In the genomic region with DNA sequence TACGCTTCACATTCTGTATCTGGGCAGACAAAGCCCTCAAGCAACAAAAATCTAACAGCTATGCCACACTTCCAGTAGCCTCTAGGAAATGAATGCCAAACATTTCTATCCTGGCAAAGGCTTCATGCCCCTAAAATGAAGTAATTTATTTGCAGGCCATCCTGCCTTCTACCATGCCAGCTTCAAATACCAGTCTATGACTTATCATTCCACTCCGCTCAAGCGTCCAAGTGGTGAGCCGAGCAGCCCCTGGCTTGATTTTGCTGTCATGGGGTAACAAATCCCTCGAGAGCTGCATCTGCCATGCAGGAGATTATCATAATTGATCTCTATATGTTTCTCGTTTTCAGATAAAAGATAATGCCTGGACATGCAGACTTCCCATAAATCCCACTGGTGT, we compare ENCODE assay signal across 14 cellular contexts.
A peak's percentile ranks its signal among the peaks of the same experiment; 100 is the strongest.
DNase-seq lines count a peak whose midpoint lies in the region; ATAC-seq and TF ChIP-seq lines count a peak whose summit lies in the region.
"Had no signal": no experiment of that assay in that cellular context is flagged by ENCODE, and none has a peak within 500 bp of the region (broad histone marks: within the 10 kb centered on the region; RNA-seq: fewer than 3 reads in every experiment).

No MANE protein-coding gene starts in this region.

- H3K27me3 ChIP-seq in heart left ventricle, result no peaks in the 10 kb centered on the region
- H3K27me3 ChIP-seq: cardiac muscle cell had no signal

- no peaks in the 10 kb centered on the region for H3K36me3 ChIP-seq in heart left ventricle
- H3K36me3 ChIP-seq: cardiac muscle cell had no signal

- H3K27ac ChIP-seq in heart left ventricle, result peak overlapping the region in 11 of 12 donors; percentile 1 to 82 (median 48)
- H3K27ac ChIP-seq: 22Rv1, cardiac muscle cell had no signal

- no peak for TF ChIP-seq CTCF in heart left ventricle (IDR thresholded peaks at IDR 0.05)

- peak; percentile 81 to 90 (median 85) for ATAC-seq in heart left ventricle
- ATAC-seq: CD8-positive, alpha-beta T cell; GM23338 had no signal

- DNase-seq in NCI-H1092 treated with DMSO at 0.1 percent for 48 hours (lab: John Stamatoyannopoulos, UW) (peak; percentile 38), NCI-H1092 (lab: John Stamatoyannopoulos, UW) (no peak), SK-N-DZ (ENCODE audit: low spot score) (peak; percentile 22), heart left ventricle (peak in 4 of 5 donors; percentile 34 to 47 (median 42)), renal cortical epithelial cell (ENCODE audit: low read depth) (peak; percentile 84), NCI-H2196 (lab: John Stamatoyannopoulos, UW; ENCODE audit: unreplicated experiment) (no peak), islet precursor cell (no peak), RPMI8226 (no peak)
- DNase-seq: CD8-positive, alpha-beta T cell; NCI-H1694 treated with DMSO at 0.1 percent for 48 hours; small intestine had no signal

- H3K9me3 ChIP-seq in heart left ventricle, result no peaks in the 10 kb centered on the region

- no peak for TF ChIP-seq POLR2A in heart left ventricle (IDR thresholded peaks at IDR 0.05)

- H3K4me1 ChIP-seq in heart left ventricle, result peaks cover 10 to 68% (median 29%) of the 10 kb centered on the region in 12 donors

- no peak overlapping the region for H3K4me3 ChIP-seq in heart left ventricle
- H3K4me3 ChIP-seq: cardiac muscle cell, GM23338 had no signal

- intact Hi-C loops in heart left ventricle (cut with DNase I), result loop anchor here in 2 of 10 donors (5.0 to 10.0 kb wide), 2 partner anchors 61 to 86 kb away; partner anchors contain the start of gene LHFPL6 (in 1 of the 2)

- 31 to 67% (median 48%) methylated on average over 6 of the region's 6 CpGs for WGBS in heart left ventricle, 4 donors

Comparison
In these comparisons a context has a peak if more than half of its experiments do, and no peak if none do; other contexts are left out.
1. DNase-seq: peak in NCI-H1092 treated with DMSO at 0.1 percent for 48 hours (single experiment), SK-N-DZ (single experiment), heart left ventricle (4 of 5) and renal cortical epithelial cell (single experiment); none in NCI-H1092 (single experiment), NCI-H2196 (single experiment), islet precursor cell (single experiment) and RPMI8226 (single experiment).